ENCODE assay signal across 8 cellular contexts in the genomic region with DNA sequence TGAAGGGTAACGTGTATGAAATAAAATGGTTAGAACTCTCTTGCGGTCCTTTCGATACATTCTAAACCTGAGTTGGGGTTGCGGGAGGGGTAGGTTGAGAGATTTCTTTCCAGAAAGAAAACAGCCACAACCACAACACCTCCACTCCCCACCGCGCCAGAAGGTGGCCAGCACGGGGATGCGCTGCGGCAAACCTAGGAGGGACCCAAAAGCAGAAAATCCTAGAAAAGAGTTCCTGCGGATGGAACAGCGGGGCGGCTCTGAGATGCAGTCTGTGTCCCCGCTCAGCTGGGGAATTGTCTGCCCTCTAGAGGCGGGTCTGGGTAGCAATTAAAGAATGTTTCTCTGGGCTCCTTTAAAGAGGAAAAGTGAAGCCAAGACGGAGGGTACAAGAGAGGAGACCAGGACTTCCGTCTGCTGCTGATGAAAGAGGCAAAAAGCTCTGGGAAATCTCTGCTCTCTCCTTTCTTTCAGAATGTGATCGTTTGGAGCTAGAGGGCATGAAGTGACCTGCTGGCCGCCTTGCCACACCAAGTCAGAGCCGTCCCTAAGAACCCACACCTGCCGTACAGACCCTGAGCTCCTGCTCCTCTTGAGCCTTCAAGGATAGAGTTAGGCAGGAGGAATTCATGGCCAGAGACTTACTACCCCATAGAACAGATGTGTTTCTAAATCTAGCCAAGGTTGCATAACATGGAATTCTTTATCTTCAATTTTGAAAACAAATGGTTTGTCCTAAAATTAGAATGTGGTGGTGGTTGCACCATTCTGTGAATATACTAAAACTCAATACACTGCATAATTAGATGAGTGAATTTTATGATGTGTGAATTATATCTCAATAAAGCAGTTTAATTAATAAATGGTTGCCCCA. TPM values are rescaled to one million over a fixed set of nuclear protein-coding genes. Genes with fewer than 3 reads are reported as not detected.
DNase-seq lines count a peak whose midpoint lies in the region; ATAC-seq, FAIRE-seq and TF ChIP-seq lines count a peak whose summit lies in the region.

No MANE protein-coding gene starts in this region.

- H3K23me2 ChIP-seq in H1 (ENCODE audit: low read depth, low read length) = no peaks in the 10 kb centered on the region

- no peaks in the 10 kb centered on the region for H3K27me3 ChIP-seq in H1 (replicated peaks in 1 of 4; ENCODE audit: control insufficient read depth in 3 of 4, extremely low read depth in 1 of 4, insufficient read depth in 3 of 4, low read length in 3 of 4)
- no peaks in the 10 kb centered on the region for H3K27me3 ChIP-seq in mononuclear cell (ENCODE audit: insufficient read depth, low read length)

- H2BK5ac ChIP-seq in H1 (ENCODE audit: low read depth, low read length) = no peak overlapping the region

- H3K14ac ChIP-seq in H1 (ENCODE audit: insufficient read length) = no peak overlapping the region

- no peaks in the 10 kb centered on the region for H3K36me3 ChIP-seq in H1 (ENCODE audit: control insufficient read depth in 2 of 4, insufficient read depth in 4 of 4, low read length in 3 of 4)

- H2BK12ac ChIP-seq in H1 (ENCODE audit: low read depth, low read length) = no peak overlapping the region

- no peak overlapping the region for H2BK120ac ChIP-seq in H1 (replicated peaks; ENCODE audit: low read depth, low read length)

- TF ChIP-seq EP300 in H1 (IDR thresholded peaks at IDR 0.05; ENCODE audit: borderline replicate concordance in 1 of 2, low read depth in 2 of 2, low read length in 2 of 2) = no peak

- H3K23ac ChIP-seq in H1 (ENCODE audit: insufficient read length) = no peak overlapping the region

- no peak overlapping the region for H3K9ac ChIP-seq in H1 (replicated peaks in 1 of 4; ENCODE audit: extremely low read depth in 1 of 4, low read depth in 3 of 4, low read length in 3 of 4)

- H4K5ac ChIP-seq in H1 (ENCODE audit: insufficient read length, low read depth, low read length) = no peak overlapping the region

- peak; percentile 57 to 67 for TF ChIP-seq RAD21 in H1 (IDR thresholded peaks at IDR 0.05 in 1 of 2, conservative IDR thresholded peaks at IDR 0.05 in 1 of 2; ENCODE audit: low read depth in 2 of 2, low read length in 2 of 2)

- H3K79me2 ChIP-seq in H1 (ENCODE audit: control insufficient read depth in 1 of 2, insufficient read depth in 2 of 2, low read length in 2 of 2) = no peaks in the 10 kb centered on the region

- TF ChIP-seq CTCF in H1 (IDR thresholded peaks at IDR 0.05; ENCODE audit: control extremely low read depth in 1 of 3, insufficient read depth in 1 of 3, low read depth in 1 of 3, low read length in 3 of 3) = peak; percentile 73 to 85 (median 77)

- H3K4me3 ChIP-seq in H1 (ENCODE audit: extremely low read depth in 1 of 4, insufficient read depth in 2 of 4, low read depth in 3 of 4, low read length in 4 of 4) = peak overlapping the region in 1 of 4 experiments; percentile 50; a peak in 1 of 8 replicates
- H3K4me3 ChIP-seq in mononuclear cell (ENCODE audit: low read length) = peak overlapping the region; percentile 53

- peak; percentile 73 for ATAC-seq in HG03025 (IDR thresholded peaks at IDR 0.05; ENCODE audit: low FRiP score, unreplicated experiment)

- H3K56ac ChIP-seq in H1 (replicated peaks; ENCODE audit: insufficient read length, low read depth, low read length) = no peak overlapping the region

- H3K4ac ChIP-seq in H1 (replicated peaks; ENCODE audit: insufficient read length, low read depth, low read length) = no peak overlapping the region

- no peak overlapping the region for H4K91ac ChIP-seq in H1 (replicated peaks; ENCODE audit: insufficient read length, low read length)

- TF ChIP-seq POLR2A in H1 (IDR thresholded peaks at IDR 0.05; ENCODE audit: control extremely low read depth in 1 of 2, low read depth in 2 of 2, low read length in 2 of 2) = no peak

- H2BK20ac ChIP-seq in H1 (ENCODE audit: low read length) = no peak overlapping the region

- H3K4me1 ChIP-seq in H1 (replicated peaks in 1 of 4; ENCODE audit: control insufficient read depth in 3 of 4, insufficient read depth in 4 of 4, low read length in 3 of 4) (peaks cover 0 to 3% (median under 1%) of the 10 kb centered on the region in 4 experiments; a peak in 1 of 7 replicates), mononuclear cell (ENCODE audit: insufficient read depth, low read length) (peaks cover 37% of the 10 kb centered on the region)

- CTCF ChIA-PET in H1 (lab: Charles Lee; ENCODE audit: partially characterized antibody) = interaction anchor here (0.6 to 9.1 kb wide), 30 partner anchors 8 to 215 kb away, joined by 3 to 146 read pairs (median 4); a partner anchor contains a TSS

- no peak overlapping the region for H3K18ac ChIP-seq in H1 (ENCODE audit: extremely low read depth, low read length)

- H4K20me1 ChIP-seq in H1 (replicated peaks in 1 of 2; ENCODE audit: control insufficient read depth in 1 of 2, insufficient read depth in 2 of 2, low read length in 2 of 2) = no peaks in the 10 kb centered on the region

- H3K9me3 ChIP-seq in H1 (ENCODE audit: insufficient read depth in 2 of 2, low read depth in 1 of 2, low read length in 1 of 2) (no peaks in the 10 kb centered on the region), mononuclear cell (ENCODE audit: low read depth, low read length) (no peaks in the 10 kb centered on the region)

- WGBS in H1 (ENCODE audit: extremely low coverage in 1 of 2, insufficient coverage in 1 of 2, insufficient read length in 1 of 2, insufficient replicate concordance in 2 of 2, low coverage in 1 of 2, low lambda C conversion rate in 2 of 2, missing lambda C conversion rate in 1 of 2), 2 experiments = 36 to 100% methylated on average over 1 to 20 of the region's 20 CpGs

- H4K8ac ChIP-seq in H1 (ENCODE audit: extremely low read depth, insufficient read depth, low read length) = no peak overlapping the region; the same call in 1 of the 2 replicates

- H3K79me1 ChIP-seq in H1 (ENCODE audit: low read depth, low read length) = no peaks in the 10 kb centered on the region

- H2BK15ac ChIP-seq in H1 (ENCODE audit: low read length) = no peak overlapping the region

- H3K4me2 ChIP-seq in H1 (ENCODE audit: insufficient read depth in 1 of 2, low read depth in 2 of 2, low read length in 2 of 2) = peak overlapping the region; percentile 4 to 57; a peak in 3 of 4 replicates

- DNase-seq in activated gamma-delta T cell treated with Interleukin-2 at 50 U/mL for 16 hours = peak; percentile 60
- no peak for DNase-seq in activated gamma-delta T cell (lab: John Stamatoyannopoulos, UW)
- peak; percentile 54 for DNase-seq in NCI-H345 (lab: John Stamatoyannopoulos, UW)
- DNase-seq in activated CD4-positive, alpha-beta T cell treated with anti-CD3 and anti-CD28 coated beads, Interleukin-2, amount 50 U/mL, for 4 hours = peak; percentile 71 to 75
- peak; percentile 41 to 88 for DNase-seq in H1 (ENCODE audit: low read depth in 1 of 2, low spot score in 2 of 2)
- DNase-seq in stimulated activated CD8-positive, alpha-beta memory T cell treated with anti-CD3 and anti-CD28 coated beads, Interleukin-7, amount 100 ng/mL, for 4 hours (ENCODE audit: low read depth in 2 of 2) = peak; percentile 23 to 45

- no peak overlapping the region for H3K27ac ChIP-seq in H1 (ENCODE audit: low read depth, low read length)

- POLR2A ChIA-PET in H1 (lab: Charles Lee; ENCODE audit: partially characterized antibody) = interaction anchor here (0.8 kb wide), 1 partner anchor 151 kb away, joined by 3 read pairs; no protein-coding TSS in a partner anchor

- peak overlapping the region; percentile 96 for H2AFZ ChIP-seq in H1 (ENCODE audit: low read length)

- peak; percentile 66 for FAIRE-seq in H1 (lab: Jason Lieb, UNC)

- H2AK5ac ChIP-seq in H1 (ENCODE audit: low read depth, low read length) = no peak overlapping the region

TF ChIP-seq in H1, 55 proteins besides CTCF, POLR2A, EP300 and RAD21:
- TF ChIP-seq, protein P1, sequence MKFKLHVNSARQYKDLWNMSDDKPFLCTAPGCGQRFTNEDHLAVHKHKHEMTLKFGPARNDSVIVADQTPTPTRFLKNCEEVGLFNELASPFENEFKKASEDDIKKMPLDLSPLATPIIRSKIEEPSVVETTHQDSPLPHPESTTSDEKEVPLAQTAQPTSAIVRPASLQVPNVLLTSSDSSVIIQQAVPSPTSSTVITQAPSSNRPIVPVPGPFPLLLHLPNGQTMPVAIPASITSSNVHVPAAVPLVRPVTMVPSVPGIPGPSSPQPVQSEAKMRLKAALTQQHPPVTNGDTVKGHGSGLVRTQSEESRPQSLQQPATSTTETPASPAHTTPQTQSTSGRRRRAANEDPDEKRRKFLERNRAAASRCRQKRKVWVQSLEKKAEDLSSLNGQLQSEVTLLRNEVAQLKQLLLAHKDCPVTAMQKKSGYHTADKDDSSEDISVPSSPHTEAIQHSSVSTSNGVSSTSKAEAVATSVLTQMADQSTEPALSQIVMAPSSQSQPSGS (IDR thresholded peaks at IDR 0.05; ENCODE audit: low read length) = no peak
- TF ChIP-seq TEAD4 (IDR thresholded peaks at IDR 0.05; ENCODE audit: low read depth, low read length) (0 out of 2 replicates have a peak, but pooled peaks have one; percentile 2), ASH2L (IDR thresholded peaks at IDR 0.05; ENCODE audit: low read length) (no peak), BACH1 (IDR thresholded peaks at IDR 0.05; ENCODE audit: low read length) (no peak), SIRT6 (IDR thresholded peaks at IDR 0.05; ENCODE audit: low read length) (no peak)
TF ChIP-seq in H1: peak in this region for 1.

RNA-seq across cellular contexts. Expression of a gene that starts 46.5 kb away (rescaled TPM):
- total RNA-seq in H1 (2021; fragmentation: NEBNext Ultra II Directional; extraction: Animal tissue kit (Norgen Biotek cat#: 25700)) = 40.4 and 44.9 TPM in 2 replicates
- 22.9 and 24.9 TPM in 2 replicates for polyA plus RNA-seq in H1 (2011; rRNA removed)
- 34.5 TPM for polyA plus RNA-seq in H1 (2011; cell fraction: cytosol; rRNA removed)
- polyA plus RNA-seq in H1 (2011; cell fraction: nucleus; rRNA removed) = 15.4 TPM
- polyA plus RNA-seq in H1 (2012, experiment 1 of 2) = 31.6 to 43.1 TPM (median 32.7 TPM) in 4 replicates
- 27.9 TPM for polyA plus RNA-seq in H1 (2012, experiment 2 of 2)
- polyA plus RNA-seq in H1 (2013, experiment 1 of 2) = 47.9 TPM
- polyA plus RNA-seq in H1 (2013, experiment 2 of 2) = 44.7 TPM
- 2.7 and 3.4 TPM in 2 replicates for polyA minus RNA-seq in H1 (2011; rRNA and poly(A)+ RNA removed)
- 17.0 TPM for polyA minus RNA-seq in H1 (2011; cell fraction: cytosol; rRNA and poly(A)+ RNA removed)
- polyA minus RNA-seq in H1 (2011; cell fraction: nucleus; rRNA and poly(A)+ RNA removed) = 14.4 TPM
- 9.6 TPM for total RNA-seq in mononuclear cell
